ENCODE assay signal across 1 cellular context in the genomic region with DNA sequence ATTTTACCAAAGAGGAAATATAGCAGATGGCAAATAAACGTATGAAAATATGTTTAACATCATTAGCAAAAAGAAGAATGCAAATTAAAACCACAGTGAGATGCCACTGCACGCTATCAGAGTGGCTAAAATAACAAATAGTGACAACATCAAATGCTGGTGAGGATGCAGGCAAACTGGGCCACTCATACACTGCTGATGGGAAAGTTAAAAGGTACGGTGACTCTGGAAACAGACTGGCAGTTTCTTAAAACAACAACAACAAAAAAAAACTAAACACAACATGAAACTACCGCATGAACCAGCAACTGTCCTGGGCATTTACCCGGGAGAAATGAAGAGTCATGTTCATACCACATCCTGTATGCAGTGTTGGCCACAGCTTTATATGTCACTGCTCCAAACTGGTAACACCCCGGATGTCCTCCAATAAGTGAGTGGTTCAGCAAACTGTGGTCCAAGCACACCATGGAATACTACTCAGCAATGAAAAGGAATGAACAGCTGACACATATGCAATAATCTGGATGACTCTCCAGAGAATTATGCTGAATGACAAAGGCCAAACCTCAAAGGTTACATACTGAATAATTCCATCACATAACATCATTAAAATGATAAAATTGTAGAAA.
A peak's percentile ranks its signal among the peaks of the same experiment; 100 is the strongest.
TF ChIP-seq lines count a peak whose summit lies in the region.

No MANE protein-coding gene starts in this region.

TF ChIP-seq in K562, 482 proteins besides CTCF, POLR2A, EP300 and RAD21:
- peak; percentile 76 for TF ChIP-seq DACH1 (IDR thresholded peaks at IDR 0.05; ENCODE audit: partially characterized antibody)
- TF ChIP-seq, protein P1, sequence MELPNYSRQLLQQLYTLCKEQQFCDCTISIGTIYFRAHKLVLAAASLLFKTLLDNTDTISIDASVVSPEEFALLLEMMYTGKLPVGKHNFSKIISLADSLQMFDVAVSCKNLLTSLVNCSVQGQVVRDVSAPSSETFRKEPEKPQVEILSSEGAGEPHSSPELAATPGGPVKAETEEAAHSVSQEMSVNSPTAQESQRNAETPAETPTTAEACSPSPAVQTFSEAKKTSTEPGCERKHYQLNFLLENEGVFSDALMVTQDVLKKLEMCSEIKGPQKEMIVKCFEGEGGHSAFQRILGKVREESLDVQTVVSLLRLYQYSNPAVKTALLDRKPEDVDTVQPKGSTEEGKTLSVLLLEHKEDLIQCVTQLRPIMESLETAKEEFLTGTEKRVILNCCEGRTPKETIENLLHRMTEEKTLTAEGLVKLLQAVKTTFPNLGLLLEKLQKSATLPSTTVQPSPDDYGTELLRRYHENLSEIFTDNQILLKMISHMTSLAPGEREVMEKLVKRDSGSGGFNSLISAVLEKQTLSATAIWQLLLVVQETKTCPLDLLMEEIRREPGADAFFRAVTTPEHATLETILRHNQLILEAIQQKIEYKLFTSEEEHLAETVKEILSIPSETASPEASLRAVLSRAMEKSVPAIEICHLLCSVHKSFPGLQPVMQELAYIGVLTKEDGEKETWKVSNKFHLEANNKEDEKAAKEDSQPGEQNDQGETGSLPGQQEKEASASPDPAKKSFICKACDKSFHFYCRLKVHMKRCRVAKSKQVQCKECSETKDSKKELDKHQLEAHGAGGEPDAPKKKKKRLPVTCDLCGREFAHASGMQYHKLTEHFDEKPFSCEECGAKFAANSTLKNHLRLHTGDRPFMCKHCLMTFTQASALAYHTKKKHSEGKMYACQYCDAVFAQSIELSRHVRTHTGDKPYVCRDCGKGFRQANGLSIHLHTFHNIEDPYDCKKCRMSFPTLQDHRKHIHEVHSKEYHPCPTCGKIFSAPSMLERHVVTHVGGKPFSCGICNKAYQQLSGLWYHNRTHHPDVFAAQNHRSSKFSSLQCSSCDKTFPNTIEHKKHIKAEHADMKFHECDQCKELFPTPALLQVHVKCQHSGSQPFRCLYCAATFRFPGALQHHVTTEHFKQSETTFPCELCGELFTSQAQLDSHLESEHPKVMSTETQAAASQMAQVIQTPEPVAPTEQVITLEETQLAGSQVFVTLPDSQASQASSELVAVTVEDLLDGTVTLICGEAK (IDR thresholded peaks at IDR 0.05): no peak
- TF ChIP-seq, protein P1 (CRISPR knock-in tag; IDR thresholded peaks at IDR 0.05): no peak
- peak; percentile 35; the same call in 1 of the 2 replicates for TF ChIP-seq GABPA (tag; conservative IDR thresholded peaks at IDR 0.05; ENCODE audit: low read depth)
- peak in 1 of 2 experiments; percentile 19; a peak in 1 of 4 replicates for TF ChIP-seq RCOR1 (IDR thresholded peaks at IDR 0.05; ENCODE audit: borderline replicate concordance in 1 of 2, low read depth in 2 of 2, low read length in 2 of 2)
- TF ChIP-seq GTF2A2 (tag; IDR thresholded peaks at IDR 0.05): no peak
- TF ChIP-seq ZNF146 (CRISPR knock-in tag; IDR thresholded peaks at IDR 0.05; ENCODE audit: unreplicated experiment): peak; percentile 100
- TF ChIP-seq KDM1A (IDR thresholded peaks at IDR 0.05): peak in 1 of 2 experiments; percentile 57; a peak in 2 of 4 replicates
- peak; percentile 74 for TF ChIP-seq ETV1 (tag; conservative IDR thresholded peaks at IDR 0.05; ENCODE audit: low read depth)
- TF ChIP-seq CBFB (CRISPR knock-in tag; IDR thresholded peaks at IDR 0.05): no peak
- peak; percentile 75; the same call in 1 of the 2 replicates for TF ChIP-seq BCOR (IDR thresholded peaks at IDR 0.05)
- TF ChIP-seq RBM25 (IDR thresholded peaks at IDR 0.05; ENCODE audit: low read depth, low read length, severe bottlenecking): peak; percentile 77
